8 cellular contexts compared by ENCODE assay signal in the genomic region with DNA sequence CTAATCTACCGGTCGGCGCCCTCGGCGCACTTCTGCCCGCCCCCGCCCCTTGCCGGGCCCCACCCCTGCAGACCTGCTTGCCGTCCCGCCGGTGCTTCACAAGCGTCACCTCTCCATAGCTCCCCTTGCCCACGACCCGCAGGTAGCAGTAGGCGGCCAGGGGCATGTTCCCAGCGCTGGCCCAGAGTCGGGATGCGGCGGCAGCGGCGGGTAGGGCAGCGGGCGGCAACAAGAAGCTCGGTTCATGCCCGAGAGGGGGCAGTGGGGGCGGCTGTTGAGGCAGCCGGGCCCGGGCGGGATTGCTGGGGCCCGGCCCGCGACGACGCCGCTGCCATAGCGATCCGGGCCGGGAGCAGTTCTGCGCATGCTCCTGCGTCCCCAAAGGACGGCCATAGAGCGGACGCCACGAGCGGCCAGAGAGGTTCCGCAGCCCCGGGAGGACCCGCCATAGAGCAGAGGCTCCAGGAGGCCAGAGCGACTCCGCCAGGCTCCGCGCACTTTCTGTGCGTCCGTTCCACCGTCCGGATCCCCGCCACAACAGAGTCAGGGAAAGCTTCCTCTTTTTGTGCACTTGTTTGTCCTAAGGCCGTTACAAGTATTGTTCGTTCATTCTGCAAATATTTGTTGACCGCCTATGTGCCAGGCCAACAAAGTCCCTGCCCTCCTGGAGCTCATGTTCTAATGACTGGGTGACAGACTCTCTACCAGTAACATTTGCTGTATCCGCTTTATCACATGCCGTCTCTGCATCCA. TPM values are rescaled to one million over a fixed set of nuclear protein-coding genes. Genes with fewer than 3 reads are reported as not detected.
DNase-seq lines count a peak whose midpoint lies in the region; ATAC-seq lines count a peak whose summit lies in the region.

NEK4 (minus strand) TSS at position 360 of the 753 bp plus-strand sequence; CDS start at position 166, 194 bp downstream.

- H3K4me3 Mint-ChIP-seq in naive B cell: peak within 1 kb of the TSS; percentile 80 to 98 (median 92)
- H3K4me3 Mint-ChIP-seq in stimulated activated effector memory CD8-positive, alpha-beta T cell treated with anti-CD3 and anti-CD28 coated beads, Interleukin-12 subunit alpha, Interleukin-12 subunit beta, amount 100 ng/mL, for 72 hours: peak within 1 kb of the TSS; percentile 69

- no peaks in the 10 kb centered on the region for H4K20me1 ChIP-seq in GM23248 (ENCODE audit: insufficient read depth)

- peaks cover 0 to 4% of the 10 kb centered on the region in 2 donors for H3K36me3 Mint-ChIP-seq in naive B cell
- H3K36me3 Mint-ChIP-seq in stimulated activated effector memory CD8-positive, alpha-beta T cell treated with anti-CD3 and anti-CD28 coated beads, Interleukin-12 subunit alpha, Interleukin-12 subunit beta, amount 100 ng/mL, for 72 hours: peaks cover 31% of the 10 kb centered on the region

- H3K9me3 Mint-ChIP-seq in naive B cell: no peaks in the 10 kb centered on the region
- no peaks in the 10 kb centered on the region for H3K9me3 Mint-ChIP-seq in stimulated activated effector memory CD8-positive, alpha-beta T cell treated with anti-CD3 and anti-CD28 coated beads, Interleukin-12 subunit alpha, Interleukin-12 subunit beta, amount 100 ng/mL, for 72 hours

- in situ Hi-C loops in GM23248 (cut with MboI): no loop called here

- H3K9ac ChIP-seq in GM23248: peak within 1 kb of the TSS; percentile 77

- peak; percentile 92 for DNase-seq in Daoy (ENCODE audit: low read depth)
- peak; percentile 96 for DNase-seq in GM23248
- peak; percentile 91 to 94 for DNase-seq in Kasumi-1 (lab: John Stamatoyannopoulos, UW)
- DNase-seq in RKO (ENCODE audit: low spot score): peak; percentile 94
- DNase-seq in activated T-helper 1 cell treated with Interleukin-2 at 50 U/mL for 16 hours (ENCODE audit: low read depth): peak; percentile 76
- peak; percentile 83 for DNase-seq in fibroblast of gingiva (ENCODE audit: low read depth)
- DNase-seq in naive B cell: peak; percentile 83
- DNase-seq in stimulated activated effector memory CD8-positive, alpha-beta T cell treated with anti-CD3 and anti-CD28 coated beads, Interleukin-12 subunit alpha, Interleukin-12 subunit beta, amount 100 ng/mL, for 72 hours (ENCODE audit: low spot score in 2 of 2): peak; percentile 78 to 94

- peaks cover 5% of the 10 kb centered on the region; the same call in 1 of the 2 replicates for H3K4me1 ChIP-seq in GM23248 (ENCODE audit: insufficient read depth)

- H3K27me3 ChIP-seq in GM23248 (replicated peaks; ENCODE audit: insufficient read depth): no peaks in the 10 kb centered on the region

- H3K36me3 ChIP-seq in GM23248 (ENCODE audit: low read depth): peaks cover 6% of the 10 kb centered on the region

- peak; percentile 87 to 94 for ATAC-seq in naive B cell (ENCODE audit: low read depth in 2 of 2)
- peak; percentile 96 for ATAC-seq in stimulated activated effector memory CD8-positive, alpha-beta T cell treated with anti-CD3 and anti-CD28 coated beads, Interleukin-12 subunit alpha, Interleukin-12 subunit beta, amount 100 ng/mL, for 72 hours

- no peaks in the 10 kb centered on the region for H3K9me2 ChIP-seq in GM23248 (ENCODE audit: insufficient read depth)

- peak within 1 kb of the TSS; percentile 91 for H3K4me2 ChIP-seq in GM23248 (ENCODE audit: unreplicated experiment)

- H3K27ac Mint-ChIP-seq in naive B cell: peak within 1 kb of the TSS; percentile 91 to 96 (median 94)
- H3K27ac Mint-ChIP-seq in stimulated activated effector memory CD8-positive, alpha-beta T cell treated with anti-CD3 and anti-CD28 coated beads, Interleukin-12 subunit alpha, Interleukin-12 subunit beta, amount 100 ng/mL, for 72 hours: peak within 1 kb of the TSS; percentile 72

- no peaks in the 10 kb centered on the region for H3K27me3 Mint-ChIP-seq in naive B cell

- peak within 1 kb of the TSS; percentile 98 for H2AFZ ChIP-seq in GM23248

- H3F3A ChIP-seq in GM23248 (ENCODE audit: insufficient read depth): no peaks in the 10 kb centered on the region

- H3K4me3 ChIP-seq in GM23248: peak within 1 kb of the TSS; percentile 82

- H3K9me3 ChIP-seq in GM23248 (ENCODE audit: low read depth): no peaks in the 10 kb centered on the region

- H3K4me1 Mint-ChIP-seq in naive B cell: peaks cover 16 to 22% (median 22%) of the 10 kb centered on the region in 3 donors
- H3K4me1 Mint-ChIP-seq in stimulated activated effector memory CD8-positive, alpha-beta T cell treated with anti-CD3 and anti-CD28 coated beads, Interleukin-12 subunit alpha, Interleukin-12 subunit beta, amount 100 ng/mL, for 72 hours: peaks cover 18% of the 10 kb centered on the region

- 1 to 2% methylated on average over 57 to 62 of the region's 62 CpGs for WGBS in GM23248 (ENCODE audit: low coverage in 1 of 2, low lambda C conversion rate in 2 of 2, missing lambda C conversion rate in 2 of 2), 2 experiments

- peaks cover 24% of the 10 kb centered on the region; the same call in 1 of the 2 replicates for H3K79me2 ChIP-seq in GM23248 (ENCODE audit: insufficient read depth)

- H3K27ac ChIP-seq in GM23248: peak within 1 kb of the TSS; percentile 29

RNA-seq across cellular contexts. Expression of gene NEK4, which starts in this region (rescaled TPM):
- 17.1 and 22.9 TPM in 2 replicates for total RNA-seq in Daoy (2014; rRNA removed; shearing (Covaris generic))
- 15.8 and 17.6 TPM in 2 replicates for total RNA-seq in GM23248 (2014; rRNA removed; shearing (Covaris generic))
- polyA plus RNA-seq in GM23248 (2016; fragmentation: Nextera tagmentation; extraction: Ambion mirVana) (8.4 and 8.7 TPM in 2 replicates), naive B cell (ENCODE audit: low read depth in 6 of 6) (10 to 100 TPM in 4 of 6 donors, 1 to 10 TPM in 2; 8.9 to 24.8 (median 12.7) TPM)

Comparison
In these comparisons a context has a peak if more than half of its experiments do, and no peak if none do; other contexts are left out.
1. Peak in every context shown above with its lines: DNase-seq, ATAC-seq, H3K4me3 ChIP-seq and H3K27ac ChIP-seq.